In genomic region chr4:83473966-83474365, GRCh38 we compare ENCODE assay signal across 9 cellular contexts.
"Had no signal": no experiment of that assay in that cellular context is flagged by ENCODE, and none has a peak within 500 bp of the region (broad histone marks: within the 10 kb centered on the region; RNA-seq: fewer than 3 reads in every experiment).

No MANE protein-coding gene starts in this region.

- H2AFZ ChIP-seq: GM23248 had no signal

- H3K9ac ChIP-seq: GM23248 had no signal

- H3K27ac ChIP-seq: GM23248 had no signal

- FAIRE-seq: HTR-8/SVneo, K562 had no signal

- H3K4me1 ChIP-seq: HAP-1 had no signal

- H3K4me3 ChIP-seq: GM23248, HAP-1, K562 had no signal

- DNase-seq: GM23248, GOT3, H7, IMR-90, KG1 had no signal

- H3K9me3 ChIP-seq: HAP-1 had no signal

- ATAC-seq: HCT116, K562 had no signal
